In genomic region chr14:85533821-85534271, GRCh38 we compare ENCODE assay signal across 10 cellular contexts. TPM values are rescaled to one million over a fixed set of nuclear protein-coding genes. Genes with fewer than 3 reads are reported as not detected.
A peak's percentile ranks its signal among the peaks of the same experiment; 100 is the strongest.
DNase-seq lines count a peak whose midpoint lies in the region; ATAC-seq, FAIRE-seq and TF ChIP-seq lines count a peak whose summit lies in the region.
"Had no signal": no experiment of that assay in that cellular context is flagged by ENCODE, and none has a peak within 500 bp of the region (broad histone marks: within the 10 kb centered on the region; RNA-seq: fewer than 3 reads in every experiment).

No MANE protein-coding gene starts in this region.

- H3K9me3 Mint-ChIP-seq in activated naive CD8-positive, alpha-beta T cell treated with anti-CD3 and anti-CD28 coated beads, Interleukin-2, amount 10 ng/mL, durations not matched to agents 7 days and 5 days = peaks cover 3% of the 10 kb centered on the region
- peaks cover 1% of the 10 kb centered on the region for H3K9me3 Mint-ChIP-seq in activated naive CD8-positive, alpha-beta T cell treated with anti-CD3 and anti-CD28 coated beads for 36 hours

- no peak for TF ChIP-seq CTCF in uterus (IDR thresholded peaks at IDR 0.05)

- no peaks in the 10 kb centered on the region for H3K36me3 ChIP-seq in uterus
- no peaks in the 10 kb centered on the region for H3K36me3 ChIP-seq in small intestine (ENCODE audit: control insufficient read depth in 2 of 2, insufficient read depth in 2 of 2, low read length in 2 of 2)

- H3K27me3 Mint-ChIP-seq in activated naive CD8-positive, alpha-beta T cell treated with anti-CD3 and anti-CD28 coated beads, Interleukin-2, amount 10 ng/mL, durations not matched to agents 7 days and 5 days = peaks cover 66% of the 10 kb centered on the region
- H3K27me3 Mint-ChIP-seq in activated naive CD8-positive, alpha-beta T cell treated with anti-CD3 and anti-CD28 coated beads for 36 hours = peaks cover 81% of the 10 kb centered on the region

- H3K9me3 ChIP-seq in uterus (no peaks in the 10 kb centered on the region), small intestine (ENCODE audit: control insufficient read depth, low read depth) (peaks cover 2% of the 10 kb centered on the region)

- H3K27me3 ChIP-seq in uterus = no peaks in the 10 kb centered on the region
- H3K27me3 ChIP-seq in small intestine (ENCODE audit: control insufficient read depth in 2 of 2, insufficient read depth in 2 of 2, low read length in 2 of 2) = peaks cover 3 to 12% of the 10 kb centered on the region in 2 donors

- no peaks in the 10 kb centered on the region for H3K36me3 Mint-ChIP-seq in activated naive CD8-positive, alpha-beta T cell treated with anti-CD3 and anti-CD28 coated beads, Interleukin-2, amount 10 ng/mL, durations not matched to agents 7 days and 5 days
- H3K36me3 Mint-ChIP-seq in activated naive CD8-positive, alpha-beta T cell treated with anti-CD3 and anti-CD28 coated beads for 36 hours = peaks cover 2% of the 10 kb centered on the region

- intact Hi-C loops in uterus (cut with DNase I; ENCODE audit: low total_unique reads) = no loop called here

- H3K4me3 Mint-ChIP-seq in activated naive CD8-positive, alpha-beta T cell treated with anti-CD3 and anti-CD28 coated beads, Interleukin-2, amount 10 ng/mL, durations not matched to agents 7 days and 5 days = no peak overlapping the region
- no peak overlapping the region for H3K4me3 Mint-ChIP-seq in activated naive CD8-positive, alpha-beta T cell treated with anti-CD3 and anti-CD28 coated beads for 36 hours

- H3K27ac ChIP-seq in uterus = peak overlapping the region; percentile 67 to 71
- no peak overlapping the region for H3K27ac ChIP-seq in small intestine (ENCODE audit: low read depth in 1 of 2, low read length in 1 of 2)

- H3K4me3 ChIP-seq in uterus (peak overlapping the region; percentile 57 to 83), small intestine (ENCODE audit: low read depth in 1 of 2, low read length in 2 of 2) (no peak overlapping the region)
- H3K4me3 ChIP-seq: K562 had no signal

- WGBS in small intestine, 3 donors = 1 to 10% (median 7%) methylated on average over 29 to 35 of the region's 35 CpGs

- H3K4me1 Mint-ChIP-seq in activated naive CD8-positive, alpha-beta T cell treated with anti-CD3 and anti-CD28 coated beads, Interleukin-2, amount 10 ng/mL, durations not matched to agents 7 days and 5 days = peaks cover 17% of the 10 kb centered on the region
- peaks cover 15% of the 10 kb centered on the region for H3K4me1 Mint-ChIP-seq in activated naive CD8-positive, alpha-beta T cell treated with anti-CD3 and anti-CD28 coated beads for 36 hours

- no peak for FAIRE-seq in small intestine (lab: Jason Lieb, UNC)
- FAIRE-seq: K562 had no signal

- H3K4me1 ChIP-seq in uterus (no peaks in the 10 kb centered on the region), small intestine (ENCODE audit: control insufficient read depth in 2 of 2, insufficient read depth in 1 of 2, low read depth in 1 of 2, low read length in 1 of 2) (no peaks in the 10 kb centered on the region)

- no peak for TF ChIP-seq POLR2A in uterus (IDR thresholded peaks at IDR 0.05)

- peak overlapping the region; percentile 54 for H3K27ac Mint-ChIP-seq in activated naive CD8-positive, alpha-beta T cell treated with anti-CD3 and anti-CD28 coated beads, Interleukin-2, amount 10 ng/mL, durations not matched to agents 7 days and 5 days
- no peak overlapping the region for H3K27ac Mint-ChIP-seq in activated naive CD8-positive, alpha-beta T cell treated with anti-CD3 and anti-CD28 coated beads for 36 hours

- POLR2A ChIA-PET in activated naive CD8-positive, alpha-beta T cell treated with anti-CD3 and anti-CD28 coated beads, Interleukin-2, amount 10 ng/mL, durations not matched to agents 7 days and 5 days (lab: Charles Lee) = no interaction called here

- no peak for DNase-seq in activated naive CD8-positive, alpha-beta T cell treated with anti-CD3 and anti-CD28 coated beads, Interleukin-2, amount 10 ng/mL, durations not matched to agents 7 days and 5 days
- DNase-seq in activated naive CD8-positive, alpha-beta T cell treated with anti-CD3 and anti-CD28 coated beads for 36 hours = no peak
- DNase-seq in dermis blood vessel endothelial cell (peak; percentile 48), lung microvascular endothelial cell (ENCODE audit: low read depth in 2 of 2) (peak; percentile 41 to 58), uterus (peak; percentile 15 to 18), small intestine (no peak), kidney glomerular epithelial cell (lab: John Stamatoyannopoulos, UW) (no peak)
- DNase-seq in stimulated activated CD4-positive, alpha-beta T cell treated with anti-CD3 and anti-CD28 coated beads, Interleukin-1b, Interleukin-23, amount 100 ng/mL, for 48 hours = no peak
- DNase-seq: activated naive CD4-positive, alpha-beta T cell treated with Interleukin-2 at 50 U/mL for 16 hours had no signal

- ATAC-seq in activated naive CD8-positive, alpha-beta T cell treated with anti-CD3 and anti-CD28 coated beads, Interleukin-2, amount 10 ng/mL, durations not matched to agents 7 days and 5 days (ENCODE audit: low read depth) = no peak
- ATAC-seq: K562 had no signal

RNA-seq across cellular contexts. Expression of gene FLRT2, which starts 3.9 kb away (rescaled TPM):
- total RNA-seq in activated naive CD8-positive, alpha-beta T cell treated with anti-CD3 and anti-CD28 coated beads, Interleukin-2, amount 10 ng/mL, durations not matched to agents 7 days and 5 days = not detected
- total RNA-seq in activated naive CD8-positive, alpha-beta T cell treated with anti-CD3 and anti-CD28 coated beads for 36 hours = not detected
- total RNA-seq in dermis blood vessel endothelial cell (213 and 216 TPM in 2 replicates), lung microvascular endothelial cell (86.5 and 139 TPM in 2 replicates), uterus (10 to 100 TPM in 2 of 4 donors, 1 to 10 TPM in 2; 2.1 to 72.4 (median 9.6) TPM)
- 1 to 10 TPM in 1 of 3 donors, under 1 TPM in 1, not detected in 1; under 0.01 to 2.7 TPM for polyA plus RNA-seq in small intestine
- polyA plus RNA-seq: K562 had no signal

Comparison
In these comparisons a context has a peak if more than half of its experiments do, and no peak if none do; other contexts are left out.
1. DNase-seq: peak in dermis blood vessel endothelial cell (single experiment), lung microvascular endothelial cell (2 of 2) and uterus (2 of 2); none in activated naive CD8-positive, alpha-beta T cell treated with anti-CD3 and anti-CD28 coated beads, Interleukin-2, amount 10 ng/mL, durations not matched to agents 7 days and 5 days (single experiment), activated naive CD8-positive, alpha-beta T cell treated with anti-CD3 and anti-CD28 coated beads for 36 hours (single experiment), small intestine (single experiment), kidney glomerular epithelial cell (single experiment) and stimulated activated CD4-positive, alpha-beta T cell treated with anti-CD3 and anti-CD28 coated beads, Interleukin-1b, Interleukin-23, amount 100 ng/mL, for 48 hours (single experiment).
2. H3K27ac ChIP-seq: peak in uterus (2 of 2); none in small intestine (0 of 2).
3. H3K4me3 ChIP-seq: peak in uterus (2 of 2); none in small intestine (0 of 2).